ENCODE assay signal across 30 cellular contexts in genomic region chr7:108149908-108150307, GRCh38. TPM values are rescaled to one million over a fixed set of nuclear protein-coding genes. Genes with fewer than 3 reads are reported as not detected.
"Had no signal": no experiment of that assay in that cellular context is flagged by ENCODE, and none has a peak within 500 bp of the region (broad histone marks: within the 10 kb centered on the region; RNA-seq: fewer than 3 reads in every experiment).

No MANE protein-coding gene starts in this region.

- H3K36me3 Mint-ChIP-seq: WTC11 had no signal

- H3K27ac Mint-ChIP-seq: activated naive CD4-positive, alpha-beta T cell treated with anti-CD3 and anti-CD28 coated beads for 36 hours; activated naive CD8-positive, alpha-beta T cell; activated T-helper 17 cell treated with anti-CD3 and anti-CD28 coated beads, Interleukin-2, amount 50 U/mL, for 72 hours; brain; WTC11 had no signal

- H3K4me3 ChIP-seq: SK-N-MC had no signal

- ATAC-seq: activated T-helper 17 cell treated with anti-CD3 and anti-CD28 coated beads, Interleukin-2, amount 50 U/mL, for 72 hours; Panc1; Right ventricle myocardium inferior; WTC11 had no signal

- H3K27ac ChIP-seq: SK-N-MC had no signal

- H3K9me3 Mint-ChIP-seq: activated naive CD4-positive, alpha-beta T cell treated with anti-CD3 and anti-CD28 coated beads for 36 hours; activated T-helper 17 cell treated with anti-CD3 and anti-CD28 coated beads, Interleukin-2, amount 50 U/mL, for 72 hours; brain; central memory CD8-positive, alpha-beta T cell; WTC11 had no signal

- H3K4me3 Mint-ChIP-seq: activated naive CD4-positive, alpha-beta T cell treated with anti-CD3 and anti-CD28 coated beads for 36 hours; activated naive CD8-positive, alpha-beta T cell; activated T-helper 17 cell treated with anti-CD3 and anti-CD28 coated beads, Interleukin-2, amount 50 U/mL, for 72 hours; brain; central memory CD8-positive, alpha-beta T cell; WTC11 had no signal

- H3K27me3 Mint-ChIP-seq: activated naive CD8-positive, alpha-beta T cell; brain had no signal

- DNase-seq: activated CD4-positive, alpha-beta T cell treated with anti-CD3 and anti-CD28 coated beads for 48 hours; activated CD4-positive, alpha-beta T cell treated with anti-CD3 and anti-CD28 coated beads, Interleukin-2, amount 50 U/mL, for 48 hours; activated CD4-positive, CD25-positive, alpha-beta regulatory T cell treated with anti-CD3 and anti-CD28 coated beads, Interleukin-2, amount 50 U/mL, for 72 hours; activated gamma-delta T cell; activated naive CD4-positive, alpha-beta T cell treated with anti-CD3 and anti-CD28 coated beads for 36 hours; activated T-cell treated with anti-CD3 and anti-CD28 coated beads for 4 hours; activated T-cell treated with anti-CD3 and anti-CD28 coated beads, Interleukin-2, amount 50 U/mL, for 48 hours; amygdala; NCI-H1105; NCI-H1436; NCI-H1694 treated with DMSO at 0.1 percent for 48 hours; NCI-H2029 treated with DMSO at 0.1 percent for 48 hours; NCI-H345; NCI-H510A; NCI-H526 treated with DMSO at 0.1 percent for 48 hours; NCI-H82; NK-92 treated with Interleukin-12 subunit alpha and Interleukin-12 subunit beta, amount 100 ng/mL, for 24 hours; RPMI8226; T-helper 1 cell had no signal

- H3K4me1 Mint-ChIP-seq: activated T-helper 17 cell treated with anti-CD3 and anti-CD28 coated beads, Interleukin-2, amount 50 U/mL, for 72 hours; central memory CD8-positive, alpha-beta T cell had no signal

RNA-seq across cellular contexts. Expression of gene LAMB4, which starts 19.7 kb away (rescaled TPM):
- total RNA-seq: activated CD8-positive, alpha-beta memory T cell treated with anti-CD3 and anti-CD28 coated beads for 36 hours; activated naive CD4-positive, alpha-beta T cell treated with anti-CD3 and anti-CD28 coated beads for 36 hours; activated T-helper 17 cell treated with anti-CD3 and anti-CD28 coated beads, Interleukin-2, amount 50 U/mL, for 72 hours; OCI-LY7; T-helper 2 cell treated with Interferon-gamma antibody and Interleukin-4, amounts not matched to agents 100 ng/mL and 5 ng/mL, for 36 hours; WTC11 had no signal
